ENCODE assay signal across 8 cellular contexts in genomic region chr2:61536723-61537581, GRCh38. TPM values are rescaled to one million over a fixed set of nuclear protein-coding genes. Genes with fewer than 3 reads are reported as not detected.
DNase-seq lines count a peak whose midpoint lies in the region; ATAC-seq and TF ChIP-seq lines count a peak whose summit lies in the region.

No MANE protein-coding gene starts in this region.

- no peak for TF ChIP-seq POLR2A in spleen (IDR thresholded peaks at IDR 0.05)

- H3K36me3 ChIP-seq in spleen = peaks cover 0 to 12% (median 1%) of the 10 kb centered on the region in 6 donors

- H3K27ac Mint-ChIP-seq in activated B cell treated with CpG ODN at 0.5 μM for 24 hours = peak overlapping the region; percentile 100

- peak overlapping the region; percentile 73 to 94 (median 82) for H3K4me3 ChIP-seq in spleen

- ATAC-seq in GM18520 (IDR thresholded peaks at IDR 0.05; ENCODE audit: unreplicated experiment) = peak; percentile 40
- ATAC-seq in HG03060 (IDR thresholded peaks at IDR 0.05; ENCODE audit: low read depth, unreplicated experiment) = peak; percentile 32
- ATAC-seq in activated B cell treated with CpG ODN at 0.5 μM for 24 hours (ENCODE audit: low read depth) = peak; percentile 53

- CTCF ChIA-PET in activated B cell treated with CpG ODN at 0.5 μM for 24 hours (lab: Charles Lee) = interaction anchor here (1.5 kb wide), 1 partner anchor 110 kb away, joined by 5 read pairs; no protein-coding TSS in a partner anchor

- H3K9me3 Mint-ChIP-seq in activated B cell treated with CpG ODN at 0.5 μM for 24 hours = no peaks in the 10 kb centered on the region

- H3K36me3 Mint-ChIP-seq in activated B cell treated with CpG ODN at 0.5 μM for 24 hours (ENCODE audit: low read depth) = peaks cover 34% of the 10 kb centered on the region

- H3K9me3 ChIP-seq in spleen = no peaks in the 10 kb centered on the region

- H3K27ac ChIP-seq in caudate nucleus (ENCODE audit: low read depth, low read length) = peak overlapping the region; percentile 100
- H3K27ac ChIP-seq in spleen = peak overlapping the region; percentile 89 to 97 (median 96)

- POLR2A ChIA-PET in activated B cell treated with CpG ODN at 0.5 μM for 24 hours (lab: Charles Lee) = interaction anchor here (0.6 to 3.3 kb wide), 22 partner anchors 8 to 1218 kb away, joined by 3 to 27 read pairs (median 6); partner anchors contain the start of genes FAM161A and USP34

- no peaks in the 10 kb centered on the region for H3K27me3 ChIP-seq in spleen (replicated peaks in 1 of 7)

- TF ChIP-seq CTCF in activated B cell treated with CpG ODN at 0.5 μM for 24 hours (IDR thresholded peaks at IDR 0.05) (no peak), spleen (IDR thresholded peaks at IDR 0.05 in 8 of 11, conservative IDR thresholded peaks at IDR 0.05 in 3 of 11) (peak in 1 of 11 experiments; percentile 4)

- peak overlapping the region; percentile 90 for H3K4me3 Mint-ChIP-seq in activated B cell treated with CpG ODN at 0.5 μM for 24 hours

- WGBS in spleen, 5 donors = 0 to 2% (median 1%) methylated on average over 29 to 60 of the region's 60 CpGs

- no peaks in the 10 kb centered on the region for H3K27me3 Mint-ChIP-seq in activated B cell treated with CpG ODN at 0.5 μM for 24 hours

- intact Hi-C loops in activated B cell treated with CpG ODN at 0.5 μM for 24 hours (cut with micrococcal nuclease) = loop anchor here (1.0 to 5.0 kb wide), 6 partner anchors 122 to 985 kb away; partner anchors contain the start of genes BCL11A, PAPOLG, PEX13 and REL
- intact Hi-C loops in spleen (cut with DNase I; ENCODE audit: low total_unique reads) = no loop called here

- peaks cover 16 to 59% (median 41%) of the 10 kb centered on the region in 6 donors for H3K4me1 ChIP-seq in spleen

- DNase-seq in A172 (ENCODE audit: low spot score) (peak; percentile 89), NCI-H2107 treated with DMSO at 0.1 percent for 48 hours (lab: John Stamatoyannopoulos, UW; ENCODE audit: unreplicated experiment) (peak; percentile 73), activated B cell treated with CpG ODN at 0.5 μM for 24 hours (peak; percentile 61), caudate nucleus (lab: John Stamatoyannopoulos, UW) (peak; percentile 34 to 92 (median 74)), inferior parietal cortex (ENCODE audit: extremely low spot score) (peak; percentile 74), spleen (peak; percentile 95)

- peaks cover 44% of the 10 kb centered on the region for H3K4me1 Mint-ChIP-seq in activated B cell treated with CpG ODN at 0.5 μM for 24 hours

RNA-seq across cellular contexts. Expression of gene XPO1, which starts 1.2 kb away (rescaled TPM):
- total RNA-seq in A172 (2014; rRNA removed; shearing (Covaris generic)) = 206 and 273 TPM in 2 replicates
- total RNA-seq in activated B cell treated with CpG ODN at 0.5 μM for 24 hours = 183 and 217 TPM in 2 replicates
- total RNA-seq in spleen = 100 to 1,000 TPM in 5 of 7 donors, 10 to 100 TPM in 2; 98.2 to 164 (median 121) TPM
- polyA plus RNA-seq in spleen = 10 to 100 TPM; 56.8 to 82.3 (median 64.7) TPM

Comparison
In these comparisons a context has a peak if more than half of its experiments do, and no peak if none do; other contexts are left out.
1. Peak in every context shown above with its lines: DNase-seq, ATAC-seq, H3K4me3 ChIP-seq and H3K27ac ChIP-seq.